In genomic region chr19:10102787-10103236, GRCh38 we compare ENCODE assay signal across 10 cellular contexts. TPM values are rescaled to one million over a fixed set of nuclear protein-coding genes. Genes with fewer than 3 reads are reported as not detected.
DNase-seq lines count a peak whose midpoint lies in the region; ATAC-seq, FAIRE-seq and TF ChIP-seq lines count a peak whose summit lies in the region.
"Had no signal": no experiment of that assay in that cellular context is flagged by ENCODE, and none has a peak within 500 bp of the region (broad histone marks: within the 10 kb centered on the region; RNA-seq: fewer than 3 reads in every experiment).

No MANE protein-coding gene starts in this region.

- H2AFZ ChIP-seq in K562 (ENCODE audit: low read depth, low read length): peak overlapping the region; percentile 81

- DNase-seq in BE2C (peak; percentile 43), KBM-7 (peak; percentile 90), K562 (ENCODE audit: extremely low read depth in 1 of 4, low spot score in 3 of 4) (peak in 1 of 4 experiments; percentile 47), NCI-H226 (no peak), G401 (ENCODE audit: low spot score) (no peak), foreskin melanocyte (no peak)
- DNase-seq: DMS 273 treated with DMSO at 0.1 percent for 48 hours, NCI-H2107 had no signal

- intact Hi-C loops in K562 (cut with micrococcal nuclease): no loop called here

- TF ChIP-seq RAD21 in K562 (CRISPR knock-in tag; conservative IDR thresholded peaks at IDR 0.05 in 1 of 2, IDR thresholded peaks at IDR 0.05 in 1 of 2): no peak

- CTCF ChIA-PET in K562 (lab: Yijun Ruan, JAX; ENCODE audit: low intra/inter-chr PET ratio): interaction anchor here (0.6 kb wide), 2 partner anchors 33 to 116 kb away, joined by 3 to 4 read pairs; no protein-coding TSS in a partner anchor

- H3K36me3 ChIP-seq in BE2C (peaks cover 11% of the 10 kb centered on the region), K562 (ENCODE audit: control insufficient read depth, insufficient read depth, low read length) (peaks cover 9% of the 10 kb centered on the region; the same call in 2 of the 3 replicates)

- in situ Hi-C loops in KBM-7 (cut with MboI; ENCODE audit: low pct_unique_long_range_greater_than_20kb, low sequenced_read_pairs) (no loop called here), K562 (cut with MboI) (no loop called here), G401 (cut with HindIII; ENCODE audit: low sequenced_read_pairs) (no loop called here)

- ATAC-seq in GM18520 (IDR thresholded peaks at IDR 0.05; ENCODE audit: unreplicated experiment) (peak; percentile 18), K562 (no peak), GM19467 (IDR thresholded peaks at IDR 0.05; ENCODE audit: unreplicated experiment) (no peak)

- H3K79me2 ChIP-seq in K562 (ENCODE audit: control insufficient read depth, insufficient read depth, low read length): peaks cover 21% of the 10 kb centered on the region

- 43% methylated on average over 7 of the region's 7 CpGs for WGBS in K562 (ENCODE audit: insufficient coverage, low coverage, missing lambda C conversion rate)

- TF ChIP-seq EP300 in K562 (IDR thresholded peaks at IDR 0.05; ENCODE audit: low read length): no peak

- TF ChIP-seq CTCF in BE2C (IDR thresholded peaks at IDR 0.05; ENCODE audit: low read depth, low read length): no peak
- no peak for TF ChIP-seq CTCF in K562 (IDR thresholded peaks at IDR 0.05 in 2 of 3, conservative IDR thresholded peaks at IDR 0.05 in 1 of 3; ENCODE audit: insufficient read depth in 2 of 3, low read depth in 1 of 3, low read length in 3 of 3)

- POLR2A ChIA-PET in K562 (lab: Yijun Ruan, JAX): no interaction called here

- no peaks in the 10 kb centered on the region for H3K9me3 ChIP-seq in BE2C
- H3K9me3 ChIP-seq in K562 (replicated peaks; ENCODE audit: control insufficient read depth, insufficient read depth, low read depth, low read length): no peaks in the 10 kb centered on the region

- H3K9me1 ChIP-seq in K562 (ENCODE audit: control insufficient read depth, insufficient read depth, low read length): no peaks in the 10 kb centered on the region

- H3K9ac ChIP-seq in K562 (ENCODE audit: insufficient read depth in 1 of 2, low read depth in 2 of 2, low read length in 2 of 2): peak overlapping the region; percentile 21 to 84; a peak in 3 of 4 replicates

- peak; percentile 35 for FAIRE-seq in K562 (lab: Jason Lieb, UNC)

- BruUV-seq in K562 (replicated peaks; lab: Mats Ljungman, UMichigan): no TSS peak

- H3K27ac ChIP-seq in K562 (ENCODE audit: extremely low read depth, low read depth, low read length): peak overlapping the region; percentile 31; the same call in 1 of the 3 replicates

- H4K20me1 ChIP-seq in K562 (replicated peaks; ENCODE audit: control insufficient read depth, insufficient read depth, low read length): no peaks in the 10 kb centered on the region

- H3K27me3 ChIP-seq in BE2C (no peaks in the 10 kb centered on the region), K562 (ENCODE audit: control insufficient read depth in 2 of 2, insufficient read depth in 2 of 2, low read length in 2 of 2) (no peaks in the 10 kb centered on the region)

- TF ChIP-seq POLR2A in K562 (conservative IDR thresholded peaks at IDR 0.05): no peak

- H3K4me2 ChIP-seq in K562 (ENCODE audit: insufficient read depth, low read length): peak overlapping the region; percentile 23; the same call in 1 of the 2 replicates

- H3K4me1 ChIP-seq in BE2C (0 out of 2 replicates have a peak, but pooled peaks cover 2% of the 10 kb centered on the region), K562 (replicated peaks in 1 of 2; ENCODE audit: control insufficient read depth in 2 of 2, insufficient read depth in 2 of 2, low read length in 2 of 2) (peaks cover 34% of the 10 kb centered on the region in 2 experiments)

- H3K4me3 ChIP-seq in BE2C (ENCODE audit: low read depth, low read length) (no peak overlapping the region), K562 (no peak overlapping the region)

RNA-seq across cellular contexts. Expression of gene ANGPTL6, which starts 0.3 kb away (rescaled TPM):
- 1.0 TPM for polyA plus RNA-seq in BE2C (2012; ENCODE audit: insufficient read depth, insufficient read length, low read depth)
- total RNA-seq in K562 (2011; cell fraction: chromatin; rRNA removed; ENCODE audit: low replicate concordance): 0.81 and 2.5 TPM in 2 replicates
- total RNA-seq in K562 (2011; cell fraction: nucleolus; rRNA removed): 1.8 and 3.0 TPM in 2 replicates
- 1.6 and 2.9 TPM in 2 replicates for total RNA-seq in K562 (2011; cell fraction: nucleoplasm; rRNA removed)
- total RNA-seq in K562 (2014; rRNA removed) (0.86 and 2.1 TPM in 2 replicates), K562 (2014; rRNA removed; fragmentation: Illumina TruSeq; extraction: Trizol) (0.38 and 0.58 TPM in 2 replicates), K562 (2015; rRNA removed; fragmentation: Illumina TruSeq; extraction: Trizol) (0.23 and 0.36 TPM in 2 replicates), K562 (2021) (0.42 and 0.58 TPM in 2 replicates)
- polyA plus RNA-seq in K562 (2011; rRNA removed) (0.54 and 0.83 TPM in 2 replicates), K562 (2014; fragmentation: Illumina TruSeq; extraction: Trizol) (0.22 and 0.43 TPM in 2 replicates), K562 (2014; fragmentation: Nextera tagmentation; extraction: Ambion mirVana) (not detected), K562 (2014; rRNA removed) (0.31 and 0.97 TPM in 2 replicates)
- polyA plus RNA-seq in K562 (2011; cell fraction: cytosol; rRNA removed): 0.66 and 1.6 TPM in 2 replicates
- 1.4 and 4.2 TPM in 2 replicates for polyA plus RNA-seq in K562 (2011; cell fraction: nucleus; rRNA removed)
- polyA plus RNA-seq in K562 (2012): 0.51 and 0.70 TPM in 2 replicates
- polyA minus RNA-seq in K562 (2011; rRNA and poly(A)+ RNA removed): 0.09 and 0.21 TPM in 2 replicates
- 1.4 TPM in 1 of 2 replicates, not detected in the other for polyA minus RNA-seq in K562 (2011; cell fraction: cytosol; rRNA and poly(A)+ RNA removed)
- 0.33 and 1.8 TPM in 2 replicates for polyA minus RNA-seq in K562 (2011; cell fraction: nucleus; rRNA and poly(A)+ RNA removed)
- 0.18 and 0.64 TPM in 2 replicates for total RNA-seq in G401 (2014; rRNA removed; shearing (Covaris generic))

RNA-seq across cellular contexts. Expression of gene PPAN, which starts 3.4 kb away (rescaled TPM):
- polyA plus RNA-seq in BE2C (2012; ENCODE audit: insufficient read depth, insufficient read length, low read depth): 333 TPM
- total RNA-seq in K562 (2011; cell fraction: chromatin; rRNA removed; ENCODE audit: low replicate concordance): 43.7 and 158 TPM in 2 replicates
- 136 and 158 TPM in 2 replicates for total RNA-seq in K562 (2011; cell fraction: nucleolus; rRNA removed)
- 72.6 and 76.3 TPM in 2 replicates for total RNA-seq in K562 (2011; cell fraction: nucleoplasm; rRNA removed)
- total RNA-seq in K562 (2014; rRNA removed) (111 and 141 TPM in 2 replicates), K562 (2014; rRNA removed; fragmentation: Illumina TruSeq; extraction: Trizol) (21.1 and 29.3 TPM in 2 replicates), K562 (2015; rRNA removed; fragmentation: Illumina TruSeq; extraction: Trizol) (76.2 and 78.6 TPM in 2 replicates), K562 (2021) (113 and 122 TPM in 2 replicates)
- polyA plus RNA-seq in K562 (2011; rRNA removed) (43.2 and 54.4 TPM in 2 replicates), K562 (2014; fragmentation: Illumina TruSeq; extraction: Trizol) (59.1 and 66.9 TPM in 2 replicates), K562 (2014; fragmentation: Nextera tagmentation; extraction: Ambion mirVana) (1 to 10 TPM; 2.2 to 4.9 TPM), K562 (2014; rRNA removed) (129 TPM in 2 replicates)
- polyA plus RNA-seq in K562 (2011; cell fraction: cytosol; rRNA removed): 55.0 and 104 TPM in 2 replicates
- polyA plus RNA-seq in K562 (2011; cell fraction: nucleus; rRNA removed): 120 and 211 TPM in 2 replicates
- 52.6 and 75.7 TPM in 2 replicates for polyA plus RNA-seq in K562 (2012)
- 26.1 and 49.0 TPM in 2 replicates for polyA minus RNA-seq in K562 (2011; rRNA and poly(A)+ RNA removed)
- 66.1 and 69.2 TPM in 2 replicates for polyA minus RNA-seq in K562 (2011; cell fraction: cytosol; rRNA and poly(A)+ RNA removed)
- 65.4 and 68.5 TPM in 2 replicates for polyA minus RNA-seq in K562 (2011; cell fraction: nucleus; rRNA and poly(A)+ RNA removed)
- total RNA-seq in G401 (2014; rRNA removed; shearing (Covaris generic)): 77.4 and 104 TPM in 2 replicates

RNA-seq across cellular contexts. Expression of gene P2RY11, which starts 8.7 kb away (rescaled TPM):
- 139 TPM for polyA plus RNA-seq in BE2C (2012; ENCODE audit: insufficient read depth, insufficient read length, low read depth)
- 7.8 and 42.3 TPM in 2 replicates for total RNA-seq in K562 (2011; cell fraction: chromatin; rRNA removed; ENCODE audit: low replicate concordance)
- 18.0 and 23.8 TPM in 2 replicates for total RNA-seq in K562 (2011; cell fraction: nucleolus; rRNA removed)
- 12.8 and 19.6 TPM in 2 replicates for total RNA-seq in K562 (2011; cell fraction: nucleoplasm; rRNA removed)
- 1.5 and 3.2 TPM in 2 replicates for total RNA-seq in K562 (2014; rRNA removed)
- total RNA-seq in K562 (2014; rRNA removed; fragmentation: Illumina TruSeq; extraction: Trizol): 1.4 and 1.5 TPM in 2 replicates
- total RNA-seq in K562 (2015; rRNA removed; fragmentation: Illumina TruSeq; extraction: Trizol): 4.6 TPM in 2 replicates
- 10.1 and 10.2 TPM in 2 replicates for total RNA-seq in K562 (2021)
- 2.4 and 6.5 TPM in 2 replicates for polyA plus RNA-seq in K562 (2011; rRNA removed)
- polyA plus RNA-seq in K562 (2011; cell fraction: cytosol; rRNA removed): 5.8 and 7.6 TPM in 2 replicates
- 9.8 and 12.6 TPM in 2 replicates for polyA plus RNA-seq in K562 (2011; cell fraction: nucleus; rRNA removed)
- 6.2 and 11.6 TPM in 2 replicates for polyA plus RNA-seq in K562 (2012)
- polyA plus RNA-seq in K562 (2014; fragmentation: Illumina TruSeq; extraction: Trizol): 1.5 and 2.1 TPM in 2 replicates
- under 1 TPM; 0.03 to 0.07 TPM for polyA plus RNA-seq in K562 (2014; fragmentation: Nextera tagmentation; extraction: Ambion mirVana)
- 4.5 and 5.9 TPM in 2 replicates for polyA plus RNA-seq in K562 (2014; rRNA removed)
- 1.5 and 1.9 TPM in 2 replicates for polyA minus RNA-seq in K562 (2011; rRNA and poly(A)+ RNA removed)
- polyA minus RNA-seq in K562 (2011; cell fraction: cytosol; rRNA and poly(A)+ RNA removed): 2.6 and 7.6 TPM in 2 replicates
- 3.8 and 4.9 TPM in 2 replicates for polyA minus RNA-seq in K562 (2011; cell fraction: nucleus; rRNA and poly(A)+ RNA removed)
- 6.6 and 8.0 TPM in 2 replicates for total RNA-seq in G401 (2014; rRNA removed; shearing (Covaris generic))

RNA-seq across cellular contexts. Expression of gene SHFL, which starts 16.7 kb away (rescaled TPM):
- 1.5 TPM for polyA plus RNA-seq in BE2C (2012; ENCODE audit: insufficient read depth, insufficient read length, low read depth)
- 31.5 and 78.2 TPM in 2 replicates for total RNA-seq in K562 (2011; cell fraction: chromatin; rRNA removed; ENCODE audit: low replicate concordance)
- total RNA-seq in K562 (2011; cell fraction: nucleolus; rRNA removed): 47.9 and 51.2 TPM in 2 replicates
- 41.4 and 44.2 TPM in 2 replicates for total RNA-seq in K562 (2011; cell fraction: nucleoplasm; rRNA removed)
- total RNA-seq in K562 (2014; rRNA removed) (13.0 and 16.6 TPM in 2 replicates), K562 (2014; rRNA removed; fragmentation: Illumina TruSeq; extraction: Trizol) (5.8 and 6.4 TPM in 2 replicates), K562 (2015; rRNA removed; fragmentation: Illumina TruSeq; extraction: Trizol) (6.8 and 7.5 TPM in 2 replicates), K562 (2021) (15.1 and 16.4 TPM in 2 replicates)
- polyA plus RNA-seq in K562 (2011; rRNA removed) (10.5 and 13.7 TPM in 2 replicates), K562 (2014; fragmentation: Illumina TruSeq; extraction: Trizol) (14.1 and 16.8 TPM in 2 replicates), K562 (2014; fragmentation: Nextera tagmentation; extraction: Ambion mirVana) (1 to 10 TPM; 1.5 to 2.6 TPM), K562 (2014; rRNA removed) (22.6 and 25.7 TPM in 2 replicates)
- polyA plus RNA-seq in K562 (2011; cell fraction: cytosol; rRNA removed): 9.5 and 19.0 TPM in 2 replicates
- polyA plus RNA-seq in K562 (2011; cell fraction: nucleus; rRNA removed): 60.4 and 126 TPM in 2 replicates
- 13.8 and 24.0 TPM in 2 replicates for polyA plus RNA-seq in K562 (2012)
- 3.4 and 7.6 TPM in 2 replicates for polyA minus RNA-seq in K562 (2011; rRNA and poly(A)+ RNA removed)
- polyA minus RNA-seq in K562 (2011; cell fraction: cytosol; rRNA and poly(A)+ RNA removed): 3.1 and 3.3 TPM in 2 replicates
- 10.0 and 21.1 TPM in 2 replicates for polyA minus RNA-seq in K562 (2011; cell fraction: nucleus; rRNA and poly(A)+ RNA removed)
- 9.5 and 10.8 TPM in 2 replicates for total RNA-seq in G401 (2014; rRNA removed; shearing (Covaris generic))

RNA-seq across cellular contexts. Expression of gene EIF3G, which starts 16.9 kb away (rescaled TPM):
- polyA plus RNA-seq in BE2C (2012; ENCODE audit: insufficient read depth, insufficient read length, low read depth): 765 TPM
- total RNA-seq in K562 (2011; cell fraction: chromatin; rRNA removed; ENCODE audit: low replicate concordance): 149 and 492 TPM in 2 replicates
- 401 and 445 TPM in 2 replicates for total RNA-seq in K562 (2011; cell fraction: nucleolus; rRNA removed)
- 251 and 254 TPM in 2 replicates for total RNA-seq in K562 (2011; cell fraction: nucleoplasm; rRNA removed)
- total RNA-seq in K562 (2014; rRNA removed): 496 and 567 TPM in 2 replicates
- 180 and 183 TPM in 2 replicates for total RNA-seq in K562 (2014; rRNA removed; fragmentation: Illumina TruSeq; extraction: Trizol)
- 303 and 312 TPM in 2 replicates for total RNA-seq in K562 (2015; rRNA removed; fragmentation: Illumina TruSeq; extraction: Trizol)
- 388 and 395 TPM in 2 replicates for total RNA-seq in K562 (2021)
- 119 and 135 TPM in 2 replicates for polyA plus RNA-seq in K562 (2011; rRNA removed)
- 195 and 287 TPM in 2 replicates for polyA plus RNA-seq in K562 (2011; cell fraction: cytosol; rRNA removed)
- 588 and 868 TPM in 2 replicates for polyA plus RNA-seq in K562 (2011; cell fraction: nucleus; rRNA removed)
- 313 and 327 TPM in 2 replicates for polyA plus RNA-seq in K562 (2012)
- 338 and 435 TPM in 2 replicates for polyA plus RNA-seq in K562 (2014; fragmentation: Illumina TruSeq; extraction: Trizol)
- 10 to 100 TPM; 35.3 to 53.8 TPM for polyA plus RNA-seq in K562 (2014; fragmentation: Nextera tagmentation; extraction: Ambion mirVana)
- 299 and 361 TPM in 2 replicates for polyA plus RNA-seq in K562 (2014; rRNA removed)
- polyA minus RNA-seq in K562 (2011; rRNA and poly(A)+ RNA removed): 37.8 and 59.9 TPM in 2 replicates
- polyA minus RNA-seq in K562 (2011; cell fraction: cytosol; rRNA and poly(A)+ RNA removed): 98.8 and 105 TPM in 2 replicates
- polyA minus RNA-seq in K562 (2011; cell fraction: nucleus; rRNA and poly(A)+ RNA removed): 95.6 and 97.2 TPM in 2 replicates
- total RNA-seq in G401 (2014; rRNA removed; shearing (Covaris generic)): 356 and 383 TPM in 2 replicates

Comparison
In these comparisons a context has a peak if more than half of its experiments do, and no peak if none do; other contexts are left out.
1. DNase-seq: peak in BE2C (single experiment) and KBM-7 (single experiment); none in NCI-H226 (single experiment), G401 (single experiment) and foreskin melanocyte (single experiment).